In the genomic region with DNA sequence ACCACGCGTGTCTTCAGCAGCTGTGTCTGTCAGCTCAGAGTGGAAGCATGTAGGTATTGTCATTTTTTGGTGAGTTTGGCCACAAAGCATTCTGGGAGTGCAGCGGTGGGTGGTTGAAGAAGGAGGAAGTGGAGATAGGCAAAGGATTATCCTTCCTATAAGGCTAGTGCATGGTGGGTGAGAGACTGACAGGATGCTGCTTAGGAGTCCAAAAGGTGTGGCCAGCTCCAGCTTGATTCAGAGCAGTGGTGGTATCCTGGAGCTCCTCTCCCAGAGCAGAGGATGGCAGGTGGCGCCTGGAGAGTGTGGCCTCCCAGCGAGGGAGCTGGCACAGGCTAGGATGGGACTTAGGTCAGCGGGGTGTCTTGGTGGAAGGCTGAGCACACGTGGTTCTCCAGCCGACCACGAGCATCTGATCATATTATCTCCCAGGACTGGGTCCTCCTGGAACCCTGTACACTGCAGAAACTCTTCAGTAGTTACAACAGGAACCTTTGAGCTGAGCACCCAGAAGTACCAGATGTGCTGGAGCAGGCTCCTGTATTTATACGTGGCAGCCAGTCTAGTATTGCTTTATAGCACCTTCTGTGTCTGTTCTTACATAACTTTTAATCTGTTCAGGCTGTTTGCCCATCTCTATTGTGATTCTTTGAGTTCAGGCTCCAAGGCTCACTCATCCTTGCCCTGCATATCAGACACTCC, we compare ENCODE assay signal across 1 cellular context.
TF ChIP-seq lines count a peak whose summit lies in the region.

No MANE protein-coding gene starts in this region.

TF ChIP-seq in H1, 55 proteins besides CTCF, POLR2A, EP300 and RAD21:
- TF ChIP-seq SIRT6 (IDR thresholded peaks at IDR 0.05; ENCODE audit: low read length) (no peak), EZH2 (IDR thresholded peaks at IDR 0.05; ENCODE audit: low read depth, low read length, severe bottlenecking) (no peak), SIN3A (conservative IDR thresholded peaks at IDR 0.05 in 1 of 2, IDR thresholded peaks at IDR 0.05 in 1 of 2; ENCODE audit: low read depth in 1 of 2, low read length in 2 of 2) (no peak), MAFK (IDR thresholded peaks at IDR 0.05; ENCODE audit: low read depth, low read length) (no peak), NRF1 (IDR thresholded peaks at IDR 0.05; ENCODE audit: low read depth, low read length) (no peak), CHD2 (IDR thresholded peaks at IDR 0.05; ENCODE audit: low read length) (no peak), TAF1 (IDR thresholded peaks at IDR 0.05; ENCODE audit: low read depth, low read length) (no peak), SRF (IDR thresholded peaks at IDR 0.05; ENCODE audit: low read depth, low read length) (no peak), SIX5 (IDR thresholded peaks at IDR 0.05; ENCODE audit: low read depth, low read length) (no peak)
